Comparison of ENCODE assay signal across 1 cellular context in the genomic region with DNA sequence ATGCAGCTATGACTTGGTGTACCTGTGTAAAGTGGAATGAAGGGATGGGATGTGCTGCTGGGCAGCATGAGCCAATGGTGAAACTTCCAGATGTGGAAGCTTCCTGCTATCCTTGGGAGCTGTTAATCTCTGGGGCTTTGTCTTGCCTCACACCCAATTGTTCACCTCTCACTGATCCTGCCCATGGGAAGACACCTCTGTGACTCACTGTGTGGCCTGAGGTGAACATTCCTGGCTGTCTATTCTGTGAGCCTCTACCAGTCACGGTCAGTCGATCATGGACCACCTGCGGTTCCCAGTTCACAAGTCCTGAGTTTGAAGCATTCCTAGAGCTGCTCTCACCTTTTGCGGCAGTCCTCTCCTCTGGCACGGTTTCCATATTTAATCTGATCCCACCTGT.
TF ChIP-seq lines count a peak whose summit lies in the region.

No MANE protein-coding gene starts in this region.

TF ChIP-seq in A549, 52 proteins besides CTCF, POLR2A, EP300 and RAD21 (continued from another document):
- TF ChIP-seq, protein P1, sequence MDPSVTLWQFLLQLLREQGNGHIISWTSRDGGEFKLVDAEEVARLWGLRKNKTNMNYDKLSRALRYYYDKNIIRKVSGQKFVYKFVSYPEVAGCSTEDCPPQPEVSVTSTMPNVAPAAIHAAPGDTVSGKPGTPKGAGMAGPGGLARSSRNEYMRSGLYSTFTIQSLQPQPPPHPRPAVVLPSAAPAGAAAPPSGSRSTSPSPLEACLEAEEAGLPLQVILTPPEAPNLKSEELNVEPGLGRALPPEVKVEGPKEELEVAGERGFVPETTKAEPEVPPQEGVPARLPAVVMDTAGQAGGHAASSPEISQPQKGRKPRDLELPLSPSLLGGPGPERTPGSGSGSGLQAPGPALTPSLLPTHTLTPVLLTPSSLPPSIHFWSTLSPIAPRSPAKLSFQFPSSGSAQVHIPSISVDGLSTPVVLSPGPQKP (IDR thresholded peaks at IDR 0.05; ENCODE audit: low read depth, low read length): no peak
- no peak for TF ChIP-seq TP53 (CRISPR knock-in tag; IDR thresholded peaks at IDR 0.05)
- TF ChIP-seq HDAC2 (IDR thresholded peaks at IDR 0.05): no peak
- TF ChIP-seq HOXB5 (CRISPR knock-in tag; IDR thresholded peaks at IDR 0.05): no peak
- TF ChIP-seq, protein P2, sequence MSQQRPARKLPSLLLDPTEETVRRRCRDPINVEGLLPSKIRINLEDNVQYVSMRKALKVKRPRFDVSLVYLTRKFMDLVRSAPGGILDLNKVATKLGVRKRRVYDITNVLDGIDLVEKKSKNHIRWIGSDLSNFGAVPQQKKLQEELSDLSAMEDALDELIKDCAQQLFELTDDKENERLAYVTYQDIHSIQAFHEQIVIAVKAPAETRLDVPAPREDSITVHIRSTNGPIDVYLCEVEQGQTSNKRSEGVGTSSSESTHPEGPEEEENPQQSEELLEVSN (IDR thresholded peaks at IDR 0.05; ENCODE audit: borderline replicate concordance, low read depth): no peak
- no peak for TF ChIP-seq GATA3 (IDR thresholded peaks at IDR 0.05; ENCODE audit: borderline replicate concordance)
- no peak for TF ChIP-seq SMC3 (IDR thresholded peaks at IDR 0.05)
- TF ChIP-seq RARB (CRISPR knock-in tag; IDR thresholded peaks at IDR 0.05): no peak
- TF ChIP-seq CBX2 (IDR thresholded peaks at IDR 0.05; ENCODE audit: borderline replicate concordance, low read depth): no peak
- TF ChIP-seq HOXA7 (CRISPR knock-in tag; IDR thresholded peaks at IDR 0.05): no peak
- no peak for TF ChIP-seq ZC3H11A (IDR thresholded peaks at IDR 0.05)
- no peak for TF ChIP-seq PHF8 (IDR thresholded peaks at IDR 0.05; ENCODE audit: borderline replicate concordance, low read depth)
- TF ChIP-seq CBX8 (IDR thresholded peaks at IDR 0.05): no peak
- no peak for TF ChIP-seq KDM5A (IDR thresholded peaks at IDR 0.05)
